In the genomic region with DNA sequence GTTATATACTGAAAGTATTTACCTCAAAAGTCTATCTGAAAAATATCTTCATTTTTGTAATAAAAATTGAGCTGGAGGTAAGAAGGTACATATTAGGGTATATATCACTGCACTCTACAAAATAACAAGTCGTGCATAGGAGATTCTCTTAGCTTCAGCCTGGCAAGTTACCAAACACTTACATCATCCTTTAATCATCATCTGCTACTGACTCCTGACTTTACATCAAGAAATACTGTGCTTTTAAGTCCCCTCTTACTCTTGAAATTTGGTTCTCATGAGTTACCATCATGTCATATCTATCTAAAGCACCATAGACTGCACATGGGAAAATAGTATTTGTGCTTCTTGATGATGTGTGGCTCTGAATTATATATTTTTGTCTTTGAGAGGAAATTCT, we compare ENCODE assay signal across 8 cellular contexts. TPM values are rescaled to one million over a fixed set of nuclear protein-coding genes. Genes with fewer than 3 reads are reported as not detected.
DNase-seq lines count a peak whose midpoint lies in the region; ATAC-seq and TF ChIP-seq lines count a peak whose summit lies in the region.

No MANE protein-coding gene starts in this region.

- no TSS peak for BruUV-seq in OCI-LY7 (replicated peaks; lab: Mats Ljungman, UMichigan)

- H2AFZ ChIP-seq in OCI-LY7 (ENCODE audit: low read length) = no peak overlapping the region

- H3K36me3 ChIP-seq in OCI-LY7 (ENCODE audit: insufficient read depth, low read length) = peaks cover 76% of the 10 kb centered on the region

- DNase-seq in EL (peak; percentile 82), OCI-LY7 (ENCODE audit: low spot score) (peak; percentile 8), epithelial cell of proximal tubule (ENCODE audit: low read depth) (peak; percentile 83), pulmonary artery endothelial cell (ENCODE audit: low read depth, low spot score) (peak; percentile 82), Kasumi-1 (lab: John Stamatoyannopoulos, UW) (no peak), 8988T (no peak)

- H4K20me1 ChIP-seq in OCI-LY7 (ENCODE audit: insufficient read depth, low read length) = no peaks in the 10 kb centered on the region

- H3K4me3 ChIP-seq in OCI-LY7 (ENCODE audit: low read depth, low read length, poor library complexity, severe bottlenecking) (no peak overlapping the region), epithelial cell of proximal tubule (ENCODE audit: low read depth, low read length) (no peak overlapping the region)

- no peaks in the 10 kb centered on the region for H3K9me2 ChIP-seq in OCI-LY7 (ENCODE audit: insufficient read depth, low read length)

- H3K4me1 ChIP-seq in OCI-LY7 (ENCODE audit: insufficient read depth, low read length, poor library complexity, severe bottlenecking) = peaks cover 13% of the 10 kb centered on the region

- TF ChIP-seq CTCF in OCI-LY7 (conservative IDR thresholded peaks at IDR 0.05; ENCODE audit: low read length) (no peak), epithelial cell of proximal tubule (conservative IDR thresholded peaks at IDR 0.05; ENCODE audit: low read depth, low read length) (no peak)

- H3K27ac ChIP-seq in OCI-LY7 (ENCODE audit: low read depth, low read length, poor library complexity, severe bottlenecking) = peak overlapping the region; percentile 65

- intact Hi-C loops in OCI-LY7 (cut with micrococcal nuclease; ENCODE audit: unreplicated experiment) = no loop called here

- CTCF ChIA-PET in OCI-LY7 (lab: Charles Lee; ENCODE audit: unreplicated experiment) = no interaction called here

- POLR2A ChIA-PET in OCI-LY7 (lab: Charles Lee) = interaction anchor here (0.8 kb wide), 1 partner anchor 19 kb away, joined by 3 read pairs; no protein-coding TSS in a partner anchor

- H3K9me3 ChIP-seq in OCI-LY7 (ENCODE audit: low read length) = peaks cover 28% of the 10 kb centered on the region

- no peaks in the 10 kb centered on the region for H3K79me2 ChIP-seq in OCI-LY7 (ENCODE audit: insufficient read depth, low read depth, low read length)

- ATAC-seq in GM21528 (IDR thresholded peaks at IDR 0.05; ENCODE audit: low FRiP score, unreplicated experiment) (no peak), HG03565 (IDR thresholded peaks at IDR 0.05; ENCODE audit: unreplicated experiment) (no peak)

- no peak overlapping the region for H3K4me2 ChIP-seq in OCI-LY7 (ENCODE audit: low read length)

RNA-seq across cellular contexts. Expression of a gene that starts 50.8 kb away (rescaled TPM):
- total RNA-seq in OCI-LY7 (2014; rRNA removed; shearing (Covaris generic)) = 6.5 and 7.0 TPM in 2 replicates
- total RNA-seq in OCI-LY7 (2022) (7.7 and 9.4 TPM in 2 replicates), epithelial cell of proximal tubule (4.3 and 10.3 TPM in 2 replicates), pulmonary artery endothelial cell (8.1 and 9.2 TPM in 2 replicates)

Comparison
In these comparisons a context has a peak if more than half of its experiments do, and no peak if none do; other contexts are left out.
1. DNase-seq: peak in EL (single experiment), OCI-LY7 (single experiment), epithelial cell of proximal tubule (single experiment) and pulmonary artery endothelial cell (single experiment); none in Kasumi-1 (0 of 2) and 8988T (single experiment).